In the genomic region with DNA sequence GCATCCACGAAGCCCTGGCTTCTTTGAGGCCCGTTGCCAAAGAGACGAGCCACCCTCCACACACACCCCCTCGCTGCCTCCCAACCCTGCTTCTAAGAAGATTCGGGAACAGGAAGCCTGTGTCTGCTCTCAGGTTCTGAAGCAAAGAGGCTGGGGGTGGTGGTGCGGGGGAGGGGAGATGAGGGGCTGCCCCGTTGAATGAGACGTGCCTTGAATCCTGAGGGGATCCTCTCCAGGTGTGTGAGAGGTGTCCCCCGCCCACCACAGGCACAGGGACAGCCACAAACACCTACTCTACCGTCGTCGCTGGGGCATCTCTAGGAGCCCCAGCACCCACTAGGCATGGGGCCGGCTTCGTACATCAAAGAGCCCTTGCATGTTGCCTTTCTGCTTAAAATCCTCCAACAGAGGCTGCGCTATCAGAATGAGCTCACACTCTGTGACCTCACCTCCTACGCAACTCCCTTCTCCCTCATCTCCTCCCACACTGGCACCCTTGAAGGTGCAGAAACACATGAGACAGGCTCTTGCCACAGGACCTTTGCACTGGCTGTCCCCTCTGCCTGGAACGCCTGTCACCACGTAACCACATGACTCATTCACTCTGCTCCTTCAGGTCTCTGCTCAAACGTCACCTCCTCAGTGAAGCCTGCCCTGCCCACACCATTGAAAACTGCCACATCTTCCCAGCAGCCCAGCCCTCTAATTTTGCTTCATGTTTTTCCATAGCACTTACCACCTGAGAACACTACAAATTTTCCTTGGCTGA, we compare ENCODE assay signal across 9 cellular contexts. TPM values are rescaled to one million over a fixed set of nuclear protein-coding genes. Genes with fewer than 3 reads are reported as not detected.
DNase-seq lines count a peak whose midpoint lies in the region; ATAC-seq and FAIRE-seq lines count a peak whose summit lies in the region.
"Had no signal": no experiment of that assay in that cellular context is flagged by ENCODE, and none has a peak within 500 bp of the region (broad histone marks: within the 10 kb centered on the region; RNA-seq: fewer than 3 reads in every experiment).

No MANE protein-coding gene starts in this region.

- peak; percentile 58 for FAIRE-seq in GM18507 (lab: Jason Lieb, UNC)
- FAIRE-seq: endometrium had no signal

- DNase-seq in GM18507 (ENCODE audit: extremely low spot score, insufficient read length, low read depth) (no peak), T-helper 22 cell (ENCODE audit: low read depth) (peak; percentile 92), amniotic epithelial cell (ENCODE audit: low read depth) (peak; percentile 63), SK-N-DZ (ENCODE audit: low spot score) (no peak), superior temporal gyrus (ENCODE audit: extremely low spot score) (no peak)
- peak; percentile 89 to 91 for DNase-seq in stimulated activated CD4-positive, alpha-beta T cell treated with anti-CD3 and anti-CD28 coated beads, Interleukin-15, amount 100 ng/mL, for 48 hours (ENCODE audit: low read depth in 2 of 2)

- ATAC-seq in HG03520 (IDR thresholded peaks at IDR 0.05; ENCODE audit: unreplicated experiment) = no peak
- no peak for ATAC-seq in GM18907 (IDR thresholded peaks at IDR 0.05; ENCODE audit: unreplicated experiment)

RNA-seq across cellular contexts. Expression of gene PREX1, which starts 58.5 kb away (rescaled TPM):
- 3.9 and 4.7 TPM in 2 replicates for polyA plus RNA-seq in SK-N-DZ (2014; cell fraction: cytosol; rRNA removed)
- 5.1 and 11.4 TPM in 2 replicates for polyA plus RNA-seq in SK-N-DZ (2014; cell fraction: nucleus; rRNA removed)

Comparison
In these comparisons a context has a peak if more than half of its experiments do, and no peak if none do; other contexts are left out.
1. DNase-seq: peak in T-helper 22 cell (single experiment), amniotic epithelial cell (single experiment) and stimulated activated CD4-positive, alpha-beta T cell treated with anti-CD3 and anti-CD28 coated beads, Interleukin-15, amount 100 ng/mL, for 48 hours (2 of 2); none in GM18507 (single experiment), SK-N-DZ (single experiment) and superior temporal gyrus (single experiment).